Comparison of ENCODE assay signal across 8 cellular contexts in genomic region chr1:50968884-50969610, GRCh38. TPM values are rescaled to one million over a fixed set of nuclear protein-coding genes. Genes with fewer than 3 reads are reported as not detected.
DNase-seq lines count a peak whose midpoint lies in the region; ATAC-seq, FAIRE-seq and TF ChIP-seq lines count a peak whose summit lies in the region.

No MANE protein-coding gene starts in this region.

- H3K9me3 ChIP-seq in AG04450 (ENCODE audit: control insufficient read depth, insufficient read depth, low read length) (no peaks in the 10 kb centered on the region), left ventricle myocardium inferior (replicated peaks) (no peaks in the 10 kb centered on the region)

- FAIRE-seq in RCC 7860 (lab: Jason Lieb, UNC): no peak

- TF ChIP-seq CTCF in AG04450 (IDR thresholded peaks at IDR 0.05; ENCODE audit: low read depth, low read length) (no peak), left ventricle myocardium inferior (IDR thresholded peaks at IDR 0.05; ENCODE audit: borderline replicate concordance) (no peak)

- H3K9me3 Mint-ChIP-seq in activated naive CD8-positive, alpha-beta T cell treated with anti-CD3 and anti-CD28 coated beads, Interleukin-2, amount 50 U/mL, for 24 hours: no peaks in the 10 kb centered on the region

- H3K27me3 ChIP-seq in AG04450 (ENCODE audit: control insufficient read depth, insufficient read depth, low read length) (no peaks in the 10 kb centered on the region), left ventricle myocardium inferior (ENCODE audit: low read depth) (no peaks in the 10 kb centered on the region)

- POLR2A ChIA-PET in AG04450 (lab: Yijun Ruan, JAX): interaction anchor here (0.6 to 2.1 kb wide), 5 partner anchors 8 to 279 kb away, joined by 3 to 13 read pairs (median 7); partner anchors contain the start of gene FAF1

- TF ChIP-seq POLR2A in GM18526 (IDR thresholded peaks at IDR 0.05; ENCODE audit: extremely low read depth, insufficient read length): peak; percentile 53

- intact Hi-C loops in left ventricle myocardium inferior (cut with micrococcal nuclease): no loop called here
- intact Hi-C loops in posterior vena cava (cut with DNase I): no loop called here

- peak overlapping the region; percentile 85 for H3K4me3 ChIP-seq in AG04450 (ENCODE audit: low read depth, low read length)
- peak overlapping the region; percentile 93 for H3K4me3 ChIP-seq in left ventricle myocardium inferior

- H3K27ac Mint-ChIP-seq in activated naive CD8-positive, alpha-beta T cell treated with anti-CD3 and anti-CD28 coated beads, Interleukin-2, amount 50 U/mL, for 24 hours: peak overlapping the region; percentile 96

- H3K36me3 Mint-ChIP-seq in activated naive CD8-positive, alpha-beta T cell treated with anti-CD3 and anti-CD28 coated beads, Interleukin-2, amount 50 U/mL, for 24 hours (ENCODE audit: low read depth): peaks cover 5% of the 10 kb centered on the region

- H3K4me1 ChIP-seq in left ventricle myocardium inferior: peaks cover 62% of the 10 kb centered on the region

- H3K36me3 ChIP-seq in left ventricle myocardium inferior: no peaks in the 10 kb centered on the region

- peak overlapping the region; percentile 81 for H3K27ac ChIP-seq in AG04450 (ENCODE audit: low read depth, low read length)
- H3K27ac ChIP-seq in left ventricle myocardium inferior (replicated peaks): peak overlapping the region; percentile 100

- peaks cover 26% of the 10 kb centered on the region for H3K4me1 Mint-ChIP-seq in activated naive CD8-positive, alpha-beta T cell treated with anti-CD3 and anti-CD28 coated beads, Interleukin-2, amount 50 U/mL, for 24 hours

- CTCF ChIA-PET in AG04450 (lab: Charles Lee): interaction anchor here (0.9 to 1.6 kb wide), 5 partner anchors 9 to 220 kb away, joined by 3 to 5 read pairs (median 5); partner anchors contain the start of gene FAF1

- peaks cover 11% of the 10 kb centered on the region for H3K27me3 Mint-ChIP-seq in activated naive CD8-positive, alpha-beta T cell treated with anti-CD3 and anti-CD28 coated beads, Interleukin-2, amount 50 U/mL, for 24 hours

- peak; percentile 29 for ATAC-seq in HG03045 (IDR thresholded peaks at IDR 0.05; ENCODE audit: unreplicated experiment)
- peak; percentile 37 for ATAC-seq in activated naive CD8-positive, alpha-beta T cell treated with anti-CD3 and anti-CD28 coated beads, Interleukin-2, amount 50 U/mL, for 24 hours

- no peak for DNase-seq in AG04450 (ENCODE audit: low read depth, low spot score)
- peak; percentile 48 for DNase-seq in RCC 7860 (ENCODE audit: low spot score)
- DNase-seq in activated naive CD8-positive, alpha-beta T cell treated with anti-CD3 and anti-CD28 coated beads, Interleukin-2, amount 50 U/mL, for 24 hours: peak; percentile 57
- peak; percentile 51 for DNase-seq in left ventricle myocardium inferior
- peak; percentile 84 for DNase-seq in posterior vena cava (ENCODE audit: low spot score)
- no peak for DNase-seq in NCI-H2171 (lab: John Stamatoyannopoulos, UW)

- peak overlapping the region; percentile 88 for H3K4me3 Mint-ChIP-seq in activated naive CD8-positive, alpha-beta T cell treated with anti-CD3 and anti-CD28 coated beads, Interleukin-2, amount 50 U/mL, for 24 hours

RNA-seq across cellular contexts. Expression of gene CDKN2C, which starts 1.0 kb away (rescaled TPM):
- polyA plus RNA-seq in AG04450 (2011; rRNA removed): 9.5 and 12.5 TPM in 2 replicates
- polyA minus RNA-seq in AG04450 (2011; rRNA and poly(A)+ RNA removed): 6.3 and 7.3 TPM in 2 replicates
- total RNA-seq in left ventricle myocardium inferior: 12.8 TPM
- total RNA-seq in posterior vena cava: 10 to 100 TPM; 11.2 to 20.5 TPM

RNA-seq across cellular contexts. Expression of gene FAF1, which starts 9.0 kb away (rescaled TPM):
- polyA plus RNA-seq in AG04450 (2011; rRNA removed): 37.9 and 40.2 TPM in 2 replicates
- 40.1 and 53.9 TPM in 2 replicates for polyA minus RNA-seq in AG04450 (2011; rRNA and poly(A)+ RNA removed)
- total RNA-seq in left ventricle myocardium inferior (80.0 TPM), posterior vena cava (10 to 100 TPM; 55.3 to 64.2 TPM)

Comparison
In these comparisons a context has a peak if more than half of its experiments do, and no peak if none do; other contexts are left out.
1. DNase-seq: peak in RCC 7860 (single experiment), activated naive CD8-positive, alpha-beta T cell treated with anti-CD3 and anti-CD28 coated beads, Interleukin-2, amount 50 U/mL, for 24 hours (single experiment), left ventricle myocardium inferior (single experiment) and posterior vena cava (single experiment); none in AG04450 (single experiment) and NCI-H2171 (single experiment).